In the genomic region with DNA sequence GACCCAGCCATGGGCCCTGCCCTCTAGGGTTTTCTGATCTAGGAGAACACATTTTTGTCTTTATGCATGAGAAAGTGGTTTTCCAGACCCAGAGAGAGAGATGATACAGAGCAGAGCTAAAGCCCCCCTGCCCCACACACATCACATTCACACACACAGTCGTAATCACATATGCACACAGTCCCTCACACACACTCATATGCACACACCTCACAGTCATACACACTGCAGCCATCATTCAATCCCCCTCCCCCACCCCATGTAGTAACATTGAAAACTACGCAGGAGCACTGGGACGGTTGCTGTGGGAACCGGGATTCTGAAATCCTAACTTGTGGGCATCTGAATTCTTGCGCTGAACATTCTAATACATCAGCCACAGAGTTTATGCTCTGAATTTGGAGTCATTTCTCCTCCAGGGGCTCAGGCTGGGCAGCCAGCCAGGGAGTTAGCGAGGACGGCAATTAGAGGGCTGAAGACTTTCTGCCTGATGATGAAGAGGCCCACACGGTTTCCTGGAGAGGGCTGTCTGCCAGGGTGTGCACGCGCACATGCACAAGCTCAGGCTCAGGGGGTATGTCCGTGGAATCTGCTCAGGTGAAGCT, we compare ENCODE assay signal across 9 cellular contexts. TPM values are rescaled to one million over a fixed set of nuclear protein-coding genes. Genes with fewer than 3 reads are reported as not detected.
DNase-seq lines count a peak whose midpoint lies in the region; ATAC-seq lines count a peak whose summit lies in the region.
"Had no signal": no experiment of that assay in that cellular context is flagged by ENCODE, and none has a peak within 500 bp of the region (broad histone marks: within the 10 kb centered on the region; RNA-seq: fewer than 3 reads in every experiment).

No MANE protein-coding gene starts in this region.

- ATAC-seq in activated naive CD8-positive, alpha-beta T cell treated with anti-CD3 and anti-CD28 coated beads, Interleukin-2, amount 50 U/mL, for 24 hours = peak; percentile 45
- ATAC-seq in HG03469 (IDR thresholded peaks at IDR 0.05; ENCODE audit: unreplicated experiment) = no peak
- no peak for ATAC-seq in GM21723 (IDR thresholded peaks at IDR 0.05; ENCODE audit: unreplicated experiment)

- peak; percentile 30 for DNase-seq in DMS153 treated with DMSO at 0.1 percent for 48 hours (lab: John Stamatoyannopoulos, UW; ENCODE audit: unreplicated experiment)
- DNase-seq in DMS153 (lab: John Stamatoyannopoulos, UW) = no peak
- peak; percentile 90 for DNase-seq in NCI-H69 (lab: John Stamatoyannopoulos, UW)
- no peak for DNase-seq in activated naive CD8-positive, alpha-beta T cell treated with anti-CD3 and anti-CD28 coated beads, Interleukin-2, amount 50 U/mL, for 24 hours
- peak; percentile 79 for DNase-seq in posterior vena cava (ENCODE audit: low spot score)
- DNase-seq in GOT3 (lab: John Stamatoyannopoulos, UW) = no peak
- DNase-seq: 8988T had no signal

- H3K4me3 Mint-ChIP-seq in activated naive CD8-positive, alpha-beta T cell treated with anti-CD3 and anti-CD28 coated beads, Interleukin-2, amount 50 U/mL, for 24 hours = peak overlapping the region; percentile 55

- H3K27me3 Mint-ChIP-seq in activated naive CD8-positive, alpha-beta T cell treated with anti-CD3 and anti-CD28 coated beads, Interleukin-2, amount 50 U/mL, for 24 hours = no peaks in the 10 kb centered on the region

- intact Hi-C loops in posterior vena cava (cut with DNase I) = no loop called here

- H3K4me1 Mint-ChIP-seq in activated naive CD8-positive, alpha-beta T cell treated with anti-CD3 and anti-CD28 coated beads, Interleukin-2, amount 50 U/mL, for 24 hours = peaks cover 79% of the 10 kb centered on the region

- H3K27ac Mint-ChIP-seq in activated naive CD8-positive, alpha-beta T cell treated with anti-CD3 and anti-CD28 coated beads, Interleukin-2, amount 50 U/mL, for 24 hours = peak overlapping the region; percentile 80

- H3K9me3 Mint-ChIP-seq in activated naive CD8-positive, alpha-beta T cell treated with anti-CD3 and anti-CD28 coated beads, Interleukin-2, amount 50 U/mL, for 24 hours = no peaks in the 10 kb centered on the region

- H3K36me3 Mint-ChIP-seq in activated naive CD8-positive, alpha-beta T cell treated with anti-CD3 and anti-CD28 coated beads, Interleukin-2, amount 50 U/mL, for 24 hours (ENCODE audit: low read depth) = peaks cover 53% of the 10 kb centered on the region

RNA-seq across cellular contexts. Expression of gene CD6, which starts 32.7 kb away (rescaled TPM):
- under 1 TPM; 0.43 to 0.93 TPM for total RNA-seq in posterior vena cava

RNA-seq across cellular contexts. Expression of gene SLC15A3, which starts 52.2 kb away (rescaled TPM):
- 10 to 100 TPM; 27.4 to 29.3 TPM for total RNA-seq in posterior vena cava

Comparison
In these comparisons a context has a peak if more than half of its experiments do, and no peak if none do; other contexts are left out.
1. DNase-seq: peak in DMS153 treated with DMSO at 0.1 percent for 48 hours (single experiment), NCI-H69 (single experiment) and posterior vena cava (single experiment); none in DMS153 (single experiment), activated naive CD8-positive, alpha-beta T cell treated with anti-CD3 and anti-CD28 coated beads, Interleukin-2, amount 50 U/mL, for 24 hours (single experiment) and GOT3 (single experiment).